Comparison of ENCODE assay signal across 17 cellular contexts in genomic region chr20:61289166-61289565, GRCh38. TPM values are rescaled to one million over a fixed set of nuclear protein-coding genes. Genes with fewer than 3 reads are reported as not detected.
DNase-seq lines count a peak whose midpoint lies in the region; TF ChIP-seq lines count a peak whose summit lies in the region.
"Had no signal": no experiment of that assay in that cellular context is flagged by ENCODE, and none has a peak within 500 bp of the region (broad histone marks: within the 10 kb centered on the region; RNA-seq: fewer than 3 reads in every experiment).

No MANE protein-coding gene starts in this region.

- intact Hi-C loops in spleen (cut with DNase I; ENCODE audit: low total_unique reads), result no loop called here

- peaks cover 3% of the 10 kb centered on the region for H3K36me3 Mint-ChIP-seq in neural crest cell (ENCODE audit: low read depth)

- H3K36me3 ChIP-seq in spleen, result no peaks in the 10 kb centered on the region

- no peak for DNase-seq in neural crest cell (ENCODE audit: low read depth, low spot score)
- DNase-seq in spleen, result no peak
- no peak for DNase-seq in NCI-H2171 treated with DMSO at 0.1 percent for 48 hours (lab: John Stamatoyannopoulos, UW)
- no peak for DNase-seq in OCI-M1 (lab: John Stamatoyannopoulos, UW)
- no peak for DNase-seq in GM13977 (ENCODE audit: low spot score)
- DNase-seq: AML-193; CD4-positive, alpha-beta T cell; DMS79; GDM1; GOT3; HFFc6 had no signal

- TF ChIP-seq CTCF in neural crest cell (conservative IDR thresholded peaks at IDR 0.05), result no peak
- TF ChIP-seq CTCF in spleen (IDR thresholded peaks at IDR 0.05 in 8 of 11, conservative IDR thresholded peaks at IDR 0.05 in 3 of 11), result no peak
- no peak for TF ChIP-seq CTCF in GM13977 (IDR thresholded peaks at IDR 0.05; ENCODE audit: extremely low read depth, insufficient read depth, missing control alignments)

- no peaks in the 10 kb centered on the region for H3K27me3 ChIP-seq in spleen (replicated peaks in 1 of 7)

- peaks cover 2% of the 10 kb centered on the region for H3K9me3 Mint-ChIP-seq in neural crest cell
- H3K9me3 Mint-ChIP-seq: CD4-positive, alpha-beta T cell had no signal

- no peak overlapping the region for H3K4me3 ChIP-seq in spleen
- H3K4me3 ChIP-seq: A549 had no signal

- H3K4me1 Mint-ChIP-seq in neural crest cell, result peaks cover 14% of the 10 kb centered on the region

- H3K27ac Mint-ChIP-seq in neural crest cell (ENCODE audit: unreplicated experiment), result peak overlapping the region; percentile 24
- H3K27ac Mint-ChIP-seq: CD4-positive, alpha-beta T cell; HFFc6 had no signal

- H3K27me3 Mint-ChIP-seq in neural crest cell (ENCODE audit: low read depth), result no peaks in the 10 kb centered on the region
- H3K27me3 Mint-ChIP-seq: CD4-positive, alpha-beta T cell had no signal

- 76 to 93% (median 82%) methylated on average over 5 to 7 of the region's 7 CpGs for WGBS in spleen, 5 donors

- TF ChIP-seq POLR2A in spleen (IDR thresholded peaks at IDR 0.05), result no peak

- peaks cover 0 to 30% (median 0%) of the 10 kb centered on the region in 8 donors for H3K9me3 ChIP-seq in spleen
- H3K9me3 ChIP-seq: A549 had no signal

- in situ Hi-C loops in GM13977 (cut with MboI; ENCODE audit: low pct_unique_long_range_greater_than_20kb, low sequenced_read_pairs, unreplicated experiment), result no loop called here

- no peak overlapping the region for H3K4me3 Mint-ChIP-seq in neural crest cell
- H3K4me3 Mint-ChIP-seq: CD4-positive, alpha-beta T cell; HFFc6 had no signal

- H3K27ac ChIP-seq in angular gyrus (ENCODE audit: low read depth, low read length) (peak overlapping the region; percentile 74), cingulate gyrus (ENCODE audit: low read depth, low read length) (peak overlapping the region; percentile 89), spleen (peak overlapping the region in 6 of 8 donors; percentile 37 to 88 (median 84))
- H3K27ac ChIP-seq: 22Rv1, A549, C4-2B had no signal

- H3K4me1 ChIP-seq in spleen, result peaks cover 0 to 17% (median 6%) of the 10 kb centered on the region in 6 donors
- H3K4me1 ChIP-seq: A549, Caco-2 had no signal

RNA-seq across cellular contexts. Expression of gene CDH4, which starts 37.1 kb away (rescaled TPM):
- total RNA-seq in neural crest cell (7.8 and 8.9 TPM in 2 replicates), spleen (10 to 100 TPM in 4 of 7 donors, 1 to 10 TPM in 3; 5.4 to 20.1 (median 10.3) TPM)
- 1 to 10 TPM in 1 of 3 donors, under 1 TPM in 2; 0.30 to 1.8 (median 0.54) TPM for polyA plus RNA-seq in spleen
- total RNA-seq: Caco-2 had no signal
